ENCODE assay signal across 8 cellular contexts in genomic region chr7:50812847-50813475, GRCh38. TPM values are rescaled to one million over a fixed set of nuclear protein-coding genes. Genes with fewer than 3 reads are reported as not detected.
DNase-seq lines count a peak whose midpoint lies in the region; ATAC-seq, FAIRE-seq and TF ChIP-seq lines count a peak whose summit lies in the region.
"Had no signal": no experiment of that assay in that cellular context is flagged by ENCODE, and none has a peak within 500 bp of the region (broad histone marks: within the 10 kb centered on the region; RNA-seq: fewer than 3 reads in every experiment).

No MANE protein-coding gene starts in this region.

- no peak overlapping the region for H4K5ac ChIP-seq in IMR-90 (ENCODE audit: low read depth, low read length)

- no peak for TF ChIP-seq RAD21 in IMR-90 (IDR thresholded peaks at IDR 0.05; ENCODE audit: low read length)

- H2BK5ac ChIP-seq in IMR-90 (ENCODE audit: low read depth, low read length, poor library complexity, severe bottlenecking), result no peak overlapping the region

- H3K23ac ChIP-seq in IMR-90 (ENCODE audit: low read depth, low read length), result no peak overlapping the region

- CTCF ChIA-PET in IMR-90 (lab: Yijun Ruan, JAX), result no interaction called here

- TF ChIP-seq CTCF in IMR-90 (conservative IDR thresholded peaks at IDR 0.05; ENCODE audit: low read depth, low read length) (no peak), bronchial epithelial cell (IDR thresholded peaks at IDR 0.05; ENCODE audit: insufficient read depth, low read length, severe bottlenecking) (no peak), kidney epithelial cell (IDR thresholded peaks at IDR 0.05; ENCODE audit: insufficient read depth, low read length, poor library complexity, severe bottlenecking) (no peak), upper lobe of right lung (IDR thresholded peaks at IDR 0.05) (no peak)

- WGBS in IMR-90 (ENCODE audit: extremely low coverage in 2 of 2, insufficient read length in 1 of 2), 2 experiments, result 80% methylated on average over 1 of the region's 1 CpG; no CpG with 5 or more reads in 1 of the 2 experiments

- no peak overlapping the region for H3K4ac ChIP-seq in IMR-90 (ENCODE audit: low read depth, low read length)

- H3K4me1 ChIP-seq in IMR-90 (ENCODE audit: control insufficient read depth, insufficient read depth, low read length), result no peaks in the 10 kb centered on the region
- no peaks in the 10 kb centered on the region for H3K4me1 ChIP-seq in upper lobe of right lung

- H3K18ac ChIP-seq in IMR-90 (ENCODE audit: low read depth, low read length), result no peak overlapping the region

- no peak overlapping the region for H3K14ac ChIP-seq in IMR-90 (replicated peaks; ENCODE audit: low read depth, low read length)

- no peak for TF ChIP-seq POLR2A in IMR-90 (IDR thresholded peaks at IDR 0.05; ENCODE audit: low read depth, low read length)

- intact Hi-C loops in IMR-90 (cut with micrococcal nuclease), result no loop called here
- intact Hi-C loops in upper lobe of right lung (cut with DNase I), result loop anchor here (10.0 kb wide), 1 partner anchor 332 kb away; no protein-coding TSS in a partner anchor

- H3K9me3 ChIP-seq in IMR-90 (ENCODE audit: control insufficient read depth, insufficient read depth, low read length), result no peaks in the 10 kb centered on the region
- no peaks in the 10 kb centered on the region for H3K9me3 ChIP-seq in upper lobe of right lung

- H2BK120ac ChIP-seq in IMR-90 (ENCODE audit: low read depth, low read length), result no peak overlapping the region

- H4K20me1 ChIP-seq in IMR-90 (ENCODE audit: insufficient read depth, low read length), result no peaks in the 10 kb centered on the region

- H3K56ac ChIP-seq in IMR-90 (ENCODE audit: extremely low read depth, insufficient read depth, low read length), result no peak overlapping the region

- no TSS peak for BruUV-seq in IMR-90 (replicated peaks; lab: Mats Ljungman, UMichigan)

- H3K4me2 ChIP-seq in IMR-90 (ENCODE audit: low read depth, low read length), result no peak overlapping the region

- in situ Hi-C loops in IMR-90 (cut with MboI; ENCODE audit: low sequenced_read_pairs), result no loop called here

- H3K79me1 ChIP-seq in IMR-90 (ENCODE audit: low read depth in 1 of 2, low read length in 2 of 2), result no peaks in the 10 kb centered on the region

- no peak overlapping the region for H3K9ac ChIP-seq in IMR-90 (ENCODE audit: low read depth, low read length)

- H3K4me3 ChIP-seq in IMR-90 (ENCODE audit: insufficient read depth, low read depth, low read length) (no peak overlapping the region), bronchial epithelial cell (ENCODE audit: low read depth, low read length) (no peak overlapping the region), kidney epithelial cell (ENCODE audit: low read depth, low read length) (no peak overlapping the region), upper lobe of right lung (no peak overlapping the region), H7 (ENCODE audit: insufficient read depth, low read depth, low read length) (no peak overlapping the region)

- dilution Hi-C loops in IMR-90 (cut with HindIII; ENCODE audit: low sequenced_read_pairs, unreplicated experiment), result no loop called here

- H3K27me3 ChIP-seq in IMR-90 (ENCODE audit: control insufficient read depth, insufficient read depth, low read length), result peaks cover 36% of the 10 kb centered on the region
- H3K27me3 ChIP-seq in bronchial epithelial cell (ENCODE audit: control insufficient read depth, insufficient read depth, low read length), result no peaks in the 10 kb centered on the region
- no peaks in the 10 kb centered on the region for H3K27me3 ChIP-seq in kidney epithelial cell (ENCODE audit: control insufficient read depth, insufficient read depth, low read length)
- H3K27me3 ChIP-seq in upper lobe of right lung, result no peaks in the 10 kb centered on the region
- H3K27me3 ChIP-seq in H7 (ENCODE audit: control insufficient read depth, insufficient read depth, low read length), result no peaks in the 10 kb centered on the region

- no peak overlapping the region for H2AK9ac ChIP-seq in IMR-90 (replicated peaks; ENCODE audit: low read depth, low read length, poor library complexity)

- FAIRE-seq in bronchial epithelial cell (lab: Jason Lieb, UNC), result no peak
- FAIRE-seq: endometrium had no signal

- no peak overlapping the region for H2BK20ac ChIP-seq in IMR-90 (ENCODE audit: low read depth, low read length)

- no peak overlapping the region for H4K8ac ChIP-seq in IMR-90 (ENCODE audit: low read depth in 2 of 2, low read length in 2 of 2)

- H2BK15ac ChIP-seq in IMR-90 (ENCODE audit: low read depth, low read length), result no peak overlapping the region

- no peak overlapping the region for H4K91ac ChIP-seq in IMR-90 (ENCODE audit: insufficient read depth, low read depth, low read length)

- DNase-seq in IMR-90 (peak; percentile 70), bronchial epithelial cell (ENCODE audit: low read depth) (peak; percentile 88), kidney epithelial cell (ENCODE audit: low read depth) (peak; percentile 87), upper lobe of right lung (peak; percentile 78), H7 (no peak)

- POLR2A ChIA-PET in IMR-90 (lab: Charles Lee; ENCODE audit: unreplicated experiment), result no interaction called here

- H3K36me3 ChIP-seq in IMR-90 (ENCODE audit: control insufficient read depth, insufficient read depth, low read length), result no peaks in the 10 kb centered on the region
- no peaks in the 10 kb centered on the region for H3K36me3 ChIP-seq in bronchial epithelial cell (ENCODE audit: control insufficient read depth, insufficient read depth, low read length)
- H3K36me3 ChIP-seq in kidney epithelial cell (ENCODE audit: control insufficient read depth, insufficient read depth, low read length), result no peaks in the 10 kb centered on the region
- H3K36me3 ChIP-seq in upper lobe of right lung, result no peaks in the 10 kb centered on the region
- H3K36me3 ChIP-seq in H7 (replicated peaks; ENCODE audit: control insufficient read depth, insufficient read depth, low read length), result no peaks in the 10 kb centered on the region

- ATAC-seq in IMR-90 (ENCODE audit: low read depth), result peak; percentile 82
- ATAC-seq in upper lobe of right lung, result peak; percentile 91
- ATAC-seq in GM19452 (IDR thresholded peaks at IDR 0.05; ENCODE audit: unreplicated experiment), result no peak
- ATAC-seq in GM18858 (IDR thresholded peaks at IDR 0.05; ENCODE audit: unreplicated experiment), result no peak

- H3K27ac ChIP-seq in IMR-90 (ENCODE audit: insufficient read depth, low read length), result no peak overlapping the region
- no peak overlapping the region for H3K27ac ChIP-seq in upper lobe of right lung

- H2AFZ ChIP-seq in IMR-90 (replicated peaks; ENCODE audit: low read length, poor library complexity), result peak overlapping the region; percentile 56

- no peak overlapping the region for H2AK5ac ChIP-seq in IMR-90 (ENCODE audit: low read depth, low read length)

- H3K9me1 ChIP-seq in IMR-90 (ENCODE audit: insufficient read depth, low read length), result no peaks in the 10 kb centered on the region; the same call in 1 of the 2 replicates

TF ChIP-seq in IMR-90, 13 proteins besides CTCF, POLR2A, EP300 and RAD21:
- TF ChIP-seq SMC3 (IDR thresholded peaks at IDR 0.05; ENCODE audit: low read depth, low read length), result no peak
- no peak for TF ChIP-seq MXI1 (IDR thresholded peaks at IDR 0.05; ENCODE audit: borderline replicate concordance, low read depth, low read length)
- TF ChIP-seq RCOR1 (IDR thresholded peaks at IDR 0.05; ENCODE audit: insufficient replicate concordance, low read length), result no peak
- no peak for TF ChIP-seq USF2 (IDR thresholded peaks at IDR 0.05; ENCODE audit: low read depth, low read length)
- TF ChIP-seq CHD1 (IDR thresholded peaks at IDR 0.05; ENCODE audit: low read depth, low read length), result no peak
- TF ChIP-seq RFX5 (IDR thresholded peaks at IDR 0.05; ENCODE audit: low read depth, low read length), result no peak

RNA-seq across cellular contexts. Expression of gene GRB10, which starts 30.3 kb away (rescaled TPM):
- total RNA-seq in IMR-90 (2012; rRNA removed) (11.7 and 15.1 TPM in 2 replicates), bronchial epithelial cell (65.9 and 67.7 TPM in 2 replicates), kidney epithelial cell (86.3 and 90.6 TPM in 2 replicates), upper lobe of right lung (58.6 TPM)
- polyA plus RNA-seq in IMR-90 (2012; rRNA removed), result 5.1 and 6.3 TPM in 2 replicates
- polyA plus RNA-seq in IMR-90 (2012; cell fraction: cytosol; rRNA removed), result 3.2 and 4.4 TPM in 2 replicates
- 9.7 and 18.9 TPM in 2 replicates for polyA plus RNA-seq in IMR-90 (2012; cell fraction: nucleus; rRNA removed; ENCODE audit: low replicate concordance)
- total RNA-seq in H7 (2014; rRNA removed; shearing (Covaris generic)), result 92.9 and 110 TPM in 2 replicates

Comparison
In these comparisons a context has a peak if more than half of its experiments do, and no peak if none do; other contexts are left out.
1. ATAC-seq: peak in IMR-90 (single experiment) and upper lobe of right lung (single experiment); none in GM19452 (single experiment) and GM18858 (single experiment).